9 cellular contexts compared by ENCODE assay signal in the genomic region with DNA sequence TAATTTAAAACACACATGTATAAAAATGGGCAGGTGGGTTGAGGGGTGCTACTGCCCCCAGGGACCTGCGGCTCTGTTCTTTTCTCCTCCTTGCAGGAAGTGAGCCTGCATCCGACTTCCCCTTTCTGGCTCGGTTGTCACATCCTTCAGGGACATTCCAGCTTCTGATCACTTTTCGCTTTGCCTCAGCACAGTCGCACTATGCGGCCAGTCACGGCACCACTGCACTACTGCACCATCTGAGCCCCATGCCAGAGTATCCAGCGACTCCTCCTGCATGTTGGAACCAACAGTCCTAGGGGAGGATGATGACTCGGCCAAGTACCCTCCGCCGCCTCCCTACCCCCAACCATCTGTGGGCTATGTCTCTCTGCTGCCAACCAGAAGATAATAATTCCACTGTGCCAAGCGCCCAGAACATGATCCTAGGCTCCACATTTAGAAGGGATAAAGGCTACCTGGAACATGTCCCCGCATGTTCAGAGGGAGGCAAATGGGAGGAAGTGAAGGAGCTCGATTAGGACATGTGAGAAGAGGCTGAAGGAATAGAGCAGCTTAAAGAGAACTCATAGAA. TPM values are rescaled to one million over a fixed set of nuclear protein-coding genes. Genes with fewer than 3 reads are reported as not detected.
A peak's percentile ranks its signal among the peaks of the same experiment; 100 is the strongest.
DNase-seq lines count a peak whose midpoint lies in the region; ATAC-seq lines count a peak whose summit lies in the region.
"Had no signal": no experiment of that assay in that cellular context is flagged by ENCODE, and none has a peak within 500 bp of the region (broad histone marks: within the 10 kb centered on the region; RNA-seq: fewer than 3 reads in every experiment).

No MANE protein-coding gene starts in this region.

- H3K4me3 Mint-ChIP-seq in activated CD4-positive, alpha-beta T cell treated with anti-CD3 and anti-CD28 coated beads, Interleukin-2, amount 10 ng/mL, durations not matched to agents 7 days and 5 days, result peak overlapping the region; percentile 19
- peak overlapping the region; percentile 40 for H3K4me3 Mint-ChIP-seq in dendritic cell treated with granulocyte-macrophage colony-stimulating factor and Interleukin-4, amounts not matched to agents 40 ng/mL and 50 ng/mL, for 4 days
- peak overlapping the region; percentile 79 for H3K4me3 Mint-ChIP-seq in natural killer cell treated with Interleukin-12 subunit alpha and Interleukin-12 subunit beta and Interleukin-15 and Interleukin-18, amount 100 ng/mL, for 72 hours

- POLR2A ChIA-PET in activated CD4-positive, alpha-beta T cell treated with anti-CD3 and anti-CD28 coated beads, Interleukin-2, amount 10 ng/mL, durations not matched to agents 7 days and 5 days (lab: Charles Lee), result interaction anchor here (0.6 kb wide), 1 partner anchor 273 kb away, joined by 3 read pairs; no protein-coding TSS in a partner anchor

- H3K4me1 Mint-ChIP-seq in activated CD4-positive, alpha-beta T cell treated with anti-CD3 and anti-CD28 coated beads, Interleukin-2, amount 10 ng/mL, durations not matched to agents 7 days and 5 days, result peaks cover 78% of the 10 kb centered on the region
- peaks cover 85% of the 10 kb centered on the region for H3K4me1 Mint-ChIP-seq in dendritic cell treated with granulocyte-macrophage colony-stimulating factor and Interleukin-4, amounts not matched to agents 40 ng/mL and 50 ng/mL, for 4 days (ENCODE audit: low read depth)
- H3K4me1 Mint-ChIP-seq in natural killer cell treated with Interleukin-12 subunit alpha and Interleukin-12 subunit beta and Interleukin-15 and Interleukin-18, amount 100 ng/mL, for 72 hours (ENCODE audit: low read depth in 2 of 2), result peaks cover 69 to 94% of the 10 kb centered on the region in 2 donors

- intact Hi-C loops in dendritic cell treated with granulocyte-macrophage colony-stimulating factor and Interleukin-4, amounts not matched to agents 40 ng/mL and 50 ng/mL, for 4 days (cut with micrococcal nuclease), result loop anchor here (10.0 kb wide), 1 partner anchor 49 kb away; no protein-coding TSS in a partner anchor

- H3K36me3 Mint-ChIP-seq in activated CD4-positive, alpha-beta T cell treated with anti-CD3 and anti-CD28 coated beads, Interleukin-2, amount 10 ng/mL, durations not matched to agents 7 days and 5 days (ENCODE audit: low read depth), result peaks cover 54% of the 10 kb centered on the region
- H3K36me3 Mint-ChIP-seq in dendritic cell treated with granulocyte-macrophage colony-stimulating factor and Interleukin-4, amounts not matched to agents 40 ng/mL and 50 ng/mL, for 4 days (ENCODE audit: low read depth), result peaks cover 17% of the 10 kb centered on the region
- H3K36me3 Mint-ChIP-seq in natural killer cell treated with Interleukin-12 subunit alpha and Interleukin-12 subunit beta and Interleukin-15 and Interleukin-18, amount 100 ng/mL, for 72 hours, result peaks cover 16% of the 10 kb centered on the region

- no peaks in the 10 kb centered on the region for H3K27me3 Mint-ChIP-seq in activated CD4-positive, alpha-beta T cell treated with anti-CD3 and anti-CD28 coated beads, Interleukin-2, amount 10 ng/mL, durations not matched to agents 7 days and 5 days
- no peaks in the 10 kb centered on the region for H3K27me3 Mint-ChIP-seq in dendritic cell treated with granulocyte-macrophage colony-stimulating factor and Interleukin-4, amounts not matched to agents 40 ng/mL and 50 ng/mL, for 4 days
- H3K27me3 Mint-ChIP-seq in natural killer cell treated with Interleukin-12 subunit alpha and Interleukin-12 subunit beta and Interleukin-15 and Interleukin-18, amount 100 ng/mL, for 72 hours, result no peaks in the 10 kb centered on the region

- peaks cover 3% of the 10 kb centered on the region for H3K9me3 Mint-ChIP-seq in activated CD4-positive, alpha-beta T cell treated with anti-CD3 and anti-CD28 coated beads, Interleukin-2, amount 10 ng/mL, durations not matched to agents 7 days and 5 days
- H3K9me3 Mint-ChIP-seq in dendritic cell treated with granulocyte-macrophage colony-stimulating factor and Interleukin-4, amounts not matched to agents 40 ng/mL and 50 ng/mL, for 4 days, result no peaks in the 10 kb centered on the region
- H3K9me3 Mint-ChIP-seq in natural killer cell treated with Interleukin-12 subunit alpha and Interleukin-12 subunit beta and Interleukin-15 and Interleukin-18, amount 100 ng/mL, for 72 hours, result no peaks in the 10 kb centered on the region

- CTCF ChIA-PET in activated CD4-positive, alpha-beta T cell treated with anti-CD3 and anti-CD28 coated beads, Interleukin-2, amount 10 ng/mL, durations not matched to agents 7 days and 5 days (lab: Charles Lee), result interaction anchor here (0.5 to 1.6 kb wide), 5 partner anchors 9 to 78 kb away, joined by 3 to 6 read pairs (median 3); no protein-coding TSS in a partner anchor

- DNase-seq in activated CD4-positive, alpha-beta T cell treated with anti-CD3 and anti-CD28 coated beads, Interleukin-2, amount 10 ng/mL, durations not matched to agents 7 days and 5 days, result no peak
- DNase-seq in activated CD4-positive, alpha-beta T cell treated with anti-CD3 and anti-CD28 coated beads, Interleukin-2, amount 50 U/mL, for 4 hours, result no peak
- peak; percentile 40 for DNase-seq in NCI-H2196 (lab: John Stamatoyannopoulos, UW; ENCODE audit: unreplicated experiment)
- DNase-seq in natural killer cell treated with Interleukin-12 subunit alpha and Interleukin-12 subunit beta and Interleukin-15 and Interleukin-18, amount 100 ng/mL, for 72 hours (ENCODE audit: low spot score), result no peak
- DNase-seq in cerebellar nuclear complex (lab: John Stamatoyannopoulos, UW), result no peak
- DNase-seq in NCI-H2081 treated with DMSO at 0.1 percent for 48 hours (lab: John Stamatoyannopoulos, UW), result no peak
- DNase-seq: DND-41 had no signal

- H3K27ac Mint-ChIP-seq in activated CD4-positive, alpha-beta T cell treated with anti-CD3 and anti-CD28 coated beads, Interleukin-2, amount 10 ng/mL, durations not matched to agents 7 days and 5 days, result peak overlapping the region; percentile 58
- peak overlapping the region; percentile 85 for H3K27ac Mint-ChIP-seq in dendritic cell treated with granulocyte-macrophage colony-stimulating factor and Interleukin-4, amounts not matched to agents 40 ng/mL and 50 ng/mL, for 4 days
- H3K27ac Mint-ChIP-seq in natural killer cell treated with Interleukin-12 subunit alpha and Interleukin-12 subunit beta and Interleukin-15 and Interleukin-18, amount 100 ng/mL, for 72 hours, result peak overlapping the region; percentile 94 to 95

- peak; percentile 42 for ATAC-seq in HG02678 (IDR thresholded peaks at IDR 0.05; ENCODE audit: unreplicated experiment)
- peak; percentile 74 to 80 for ATAC-seq in natural killer cell treated with Interleukin-12 subunit alpha and Interleukin-12 subunit beta and Interleukin-15 and Interleukin-18, amount 100 ng/mL, for 72 hours

RNA-seq across cellular contexts. Expression of a gene that starts 17.6 kb away (rescaled TPM):
- 10 to 100 TPM; 28.2 to 39.8 TPM for total RNA-seq in activated CD4-positive, alpha-beta T cell treated with anti-CD3 and anti-CD28 coated beads, Interleukin-2, amount 10 ng/mL, durations not matched to agents 7 days and 5 days
- 10 to 100 TPM; 36.0 to 40.1 TPM for total RNA-seq in natural killer cell treated with Interleukin-12 subunit alpha and Interleukin-12 subunit beta and Interleukin-15 and Interleukin-18, amount 100 ng/mL, for 72 hours

Comparison
In these comparisons a context has a peak if more than half of its experiments do, and no peak if none do; other contexts are left out.
1. H3K4me3 Mint-ChIP-seq: peak in every context shown above with its lines; median percentile 79 in natural killer cell treated with Interleukin-12 subunit alpha and Interleukin-12 subunit beta and Interleukin-15 and Interleukin-18, amount 100 ng/mL, for 72 hours; 40 in dendritic cell treated with granulocyte-macrophage colony-stimulating factor and Interleukin-4, amounts not matched to agents 40 ng/mL and 50 ng/mL, for 4 days; 19 in activated CD4-positive, alpha-beta T cell treated with anti-CD3 and anti-CD28 coated beads, Interleukin-2, amount 10 ng/mL, durations not matched to agents 7 days and 5 days.